In genomic region chr3:137325170-137325569, GRCh38 we compare ENCODE assay signal across 2 cellular contexts.
TF ChIP-seq lines count a peak whose summit lies in the region.

No MANE protein-coding gene starts in this region.

TF ChIP-seq in GM12878, 131 proteins besides CTCF, POLR2A, EP300 and RAD21 (continued from another document and continues in another):
- TF ChIP-seq BCL11A (IDR thresholded peaks at IDR 0.05; ENCODE audit: low read depth, low read length) (0 out of 2 replicates have a peak, but pooled peaks have one; percentile 36), ETV6 (conservative IDR thresholded peaks at IDR 0.05 in 1 of 2, IDR thresholded peaks at IDR 0.05 in 1 of 2; ENCODE audit: borderline replicate concordance in 1 of 2, low read depth in 1 of 2) (peak in 1 of 2 experiments; percentile 88; a peak in 2 of 4 replicates), BMI1 (IDR thresholded peaks at IDR 0.05; ENCODE audit: borderline replicate concordance) (no peak), SIX5 (IDR thresholded peaks at IDR 0.05; ENCODE audit: low read depth, low read length, severe bottlenecking) (no peak), ZNF384 (IDR thresholded peaks at IDR 0.05; ENCODE audit: borderline replicate concordance, low read depth, low read length) (no peak), GABPA (IDR thresholded peaks at IDR 0.05; ENCODE audit: low read depth) (0 out of 2 replicates have a peak, but pooled peaks have one; percentile 51), SREBF1 (IDR thresholded peaks at IDR 0.05; ENCODE audit: low read length) (no peak), IRF4 (IDR thresholded peaks at IDR 0.05; ENCODE audit: low read depth, low read length) (peak; percentile 65; the same call in 1 of the 2 replicates), ZNF592 (IDR thresholded peaks at IDR 0.05) (no peak), TCF3 (IDR thresholded peaks at IDR 0.05; ENCODE audit: borderline replicate concordance, insufficient read depth, low read depth, low read length) (no peak), MEF2A (IDR thresholded peaks at IDR 0.05; ENCODE audit: insufficient read depth, low read depth, low read length) (no peak), IKZF2 (IDR thresholded peaks at IDR 0.05) (peak; percentile 56 to 64; a peak in 3 of 4 replicates), SMARCA5 (IDR thresholded peaks at IDR 0.05) (0 out of 2 replicates have a peak, but pooled peaks have one; percentile 20), ATF2 (IDR thresholded peaks at IDR 0.05; ENCODE audit: low read length) (peak; percentile 38; the same call in 1 of the 2 replicates), SRF (IDR thresholded peaks at IDR 0.05; ENCODE audit: low read depth in 2 of 2, low read length in 2 of 2) (no peak), NFIC (IDR thresholded peaks at IDR 0.05; ENCODE audit: low read depth, low read length) (peak; percentile 76; the same call in 1 of the 2 replicates), RUNX3 (IDR thresholded peaks at IDR 0.05; ENCODE audit: low read length) (peak; percentile 65; the same call in 1 of the 2 replicates), EED (IDR thresholded peaks at IDR 0.05; ENCODE audit: low read depth) (peak; percentile 92), SMC3 (IDR thresholded peaks at IDR 0.05; ENCODE audit: borderline replicate concordance, low read length) (no peak), FOXM1 (IDR thresholded peaks at IDR 0.05; ENCODE audit: low read depth, low read length) (no peak; the same call in 1 of the 2 replicates), CBX5 (IDR thresholded peaks at IDR 0.05; ENCODE audit: low read depth) (0 out of 2 replicates have a peak, but pooled peaks have one; percentile 53), CREB1 (IDR thresholded peaks at IDR 0.05; ENCODE audit: low read depth) (peak; percentile 77), TCF7 (IDR thresholded peaks at IDR 0.05; ENCODE audit: borderline replicate concordance) (no peak), JUNB (IDR thresholded peaks at IDR 0.05) (peak; percentile 87), CREM (IDR thresholded peaks at IDR 0.05; ENCODE audit: low read depth) (no peak; the same call in 1 of the 2 replicates), PBX3 (IDR thresholded peaks at IDR 0.05; ENCODE audit: insufficient replicate concordance, low read depth, low read length) (no peak), KAT2A (conservative IDR thresholded peaks at IDR 0.05; ENCODE audit: control insufficient read depth, low read depth, low read length) (no peak), IKZF1 (conservative IDR thresholded peaks at IDR 0.05) (peak; percentile 62), ZNF217 (IDR thresholded peaks at IDR 0.05) (no peak), TAF1 (IDR thresholded peaks at IDR 0.05; ENCODE audit: borderline replicate concordance, low read depth, low read length) (no peak), SPI1 (IDR thresholded peaks at IDR 0.05; ENCODE audit: borderline replicate concordance, insufficient read depth, low read depth, low read length) (peak; percentile 37; the same call in 1 of the 2 replicates), SP1 (IDR thresholded peaks at IDR 0.05; ENCODE audit: low read depth, low read length) (no peak)

TF ChIP-seq in SK-N-SH, 30 proteins besides CTCF, POLR2A, EP300 and RAD21 (continued from another document):
- TF ChIP-seq USF1 (IDR thresholded peaks at IDR 0.05; ENCODE audit: borderline replicate concordance, low read depth), result no peak
